ENCODE assay signal across 14 cellular contexts in genomic region chr21:34345892-34346291, GRCh38. TPM values are rescaled to one million over a fixed set of nuclear protein-coding genes. Genes with fewer than 3 reads are reported as not detected.
DNase-seq lines count a peak whose midpoint lies in the region; ATAC-seq and TF ChIP-seq lines count a peak whose summit lies in the region.
"Had no signal": no experiment of that assay in that cellular context is flagged by ENCODE, and none has a peak within 500 bp of the region (broad histone marks: within the 10 kb centered on the region; RNA-seq: fewer than 3 reads in every experiment).

No MANE protein-coding gene starts in this region.

- H2AFZ ChIP-seq in neuronal stem cell (ENCODE audit: low read length): no peak overlapping the region

- 40 to 47% methylated on average over 1 to 6 of the region's 10 CpGs for WGBS in gastroesophageal sphincter (ENCODE audit: low coverage in 1 of 2), 2 donors
- WGBS in neuronal stem cell (ENCODE audit: extremely low coverage in 2 of 2, insufficient read length in 2 of 2, insufficient replicate concordance in 1 of 2), 2 donors: no CpG with 5 or more reads among the region's 10 CpGs

- no peak overlapping the region for H3K4me3 ChIP-seq in ascending aorta
- H3K4me3 ChIP-seq in gastroesophageal sphincter: no peak overlapping the region
- no peak overlapping the region for H3K4me3 ChIP-seq in neuronal stem cell (ENCODE audit: low read length in 2 of 2)
- H3K4me3 ChIP-seq in upper lobe of right lung: no peak overlapping the region

- H3K9me3 ChIP-seq in ascending aorta: no peaks in the 10 kb centered on the region
- no peaks in the 10 kb centered on the region for H3K9me3 ChIP-seq in gastroesophageal sphincter
- no peaks in the 10 kb centered on the region for H3K9me3 ChIP-seq in neuronal stem cell (replicated peaks in 1 of 2; ENCODE audit: control insufficient read depth in 2 of 2, insufficient read depth in 1 of 2, low read depth in 1 of 2, low read length in 2 of 2)
- no peaks in the 10 kb centered on the region for H3K9me3 ChIP-seq in upper lobe of right lung

- H2BK15ac ChIP-seq in neuronal stem cell (ENCODE audit: low read length): peak overlapping the region; percentile 9

- H3K4me1 ChIP-seq in ascending aorta (peaks cover 3 to 21% of the 10 kb centered on the region in 2 donors), gastroesophageal sphincter (peaks cover 6 to 43% (median 7%) of the 10 kb centered on the region in 3 donors), neuronal stem cell (ENCODE audit: control insufficient read depth in 2 of 2, insufficient read depth in 1 of 2, low read depth in 1 of 2, low read length in 2 of 2) (peaks cover 0 to 3% of the 10 kb centered on the region in 2 donors), upper lobe of right lung (peaks cover 8% of the 10 kb centered on the region)

- no peak overlapping the region for H3K14ac ChIP-seq in neuronal stem cell (ENCODE audit: low read length)

- H4K8ac ChIP-seq in neuronal stem cell (ENCODE audit: low read depth, low read length): no peak overlapping the region

- no peak overlapping the region for H2BK120ac ChIP-seq in neuronal stem cell (ENCODE audit: low read depth, low read length)

- H3K27me3 ChIP-seq in ascending aorta (no peaks in the 10 kb centered on the region), gastroesophageal sphincter (no peaks in the 10 kb centered on the region), neuronal stem cell (ENCODE audit: control insufficient read depth in 3 of 3, insufficient read depth in 3 of 3, low read depth in 1 of 3, low read length in 3 of 3) (peaks cover 0 to 6% (median 0%) of the 10 kb centered on the region in 3 experiments), upper lobe of right lung (no peaks in the 10 kb centered on the region)

- H2BK5ac ChIP-seq in neuronal stem cell (ENCODE audit: low read length): no peak overlapping the region

- H2AK5ac ChIP-seq in neuronal stem cell (ENCODE audit: low read depth, low read length): no peak overlapping the region

- H3K4me2 ChIP-seq in neuronal stem cell (ENCODE audit: insufficient read depth, low read length, poor library complexity, severe bottlenecking): no peak overlapping the region

- H3K79me1 ChIP-seq in neuronal stem cell (ENCODE audit: low read depth, low read length): no peaks in the 10 kb centered on the region

- peak overlapping the region; percentile 38 for H3K18ac ChIP-seq in neuronal stem cell (ENCODE audit: low read length)

- DNase-seq in ascending aorta (ENCODE audit: low spot score in 2 of 2): peak in 1 of 2 donors; percentile 63
- DNase-seq in neuronal stem cell (ENCODE audit: low spot score): no peak
- DNase-seq in upper lobe of right lung: no peak
- no peak for DNase-seq in NCI-H748 (lab: John Stamatoyannopoulos, UW; ENCODE audit: unreplicated experiment)
- DNase-seq in T1000 (lab: John Stamatoyannopoulos, UW): no peak
- DNase-seq: activated B cell treated with CpG ODN at 0.5 μM for 24 hours; activated naive CD8-positive, alpha-beta T cell treated with anti-CD3 and anti-CD28 coated beads for 36 hours; CD4-positive, alpha-beta memory T cell; immature natural killer cell; NCI-H1105; NCI-H345 had no signal

- H3K23ac ChIP-seq in neuronal stem cell (ENCODE audit: low read depth, low read length, poor library complexity): no peak overlapping the region

- no peak overlapping the region for H3K9ac ChIP-seq in neuronal stem cell (ENCODE audit: low read depth, low read length, poor library complexity)

- intact Hi-C loops in ascending aorta (cut with DNase I): loop anchor here (2.0 to 5.0 kb wide), 2 partner anchors 144 to 217 kb away; no protein-coding TSS in a partner anchor
- intact Hi-C loops in upper lobe of right lung (cut with DNase I): no loop called here

- no peak for TF ChIP-seq POLR2A in gastroesophageal sphincter (IDR thresholded peaks at IDR 0.05)

- no peak overlapping the region for H3K4ac ChIP-seq in neuronal stem cell (ENCODE audit: low read length)

- no peak overlapping the region for H2BK12ac ChIP-seq in neuronal stem cell (ENCODE audit: low read length)

- H4K91ac ChIP-seq in neuronal stem cell (ENCODE audit: low read depth, low read length, poor library complexity): no peak overlapping the region

- ATAC-seq in gastroesophageal sphincter (peak; percentile 76), upper lobe of right lung (no peak), GM18907 (IDR thresholded peaks at IDR 0.05; ENCODE audit: unreplicated experiment) (no peak)

- H3K36me3 ChIP-seq in ascending aorta (no peaks in the 10 kb centered on the region), gastroesophageal sphincter (no peaks in the 10 kb centered on the region), neuronal stem cell (replicated peaks in 1 of 2; ENCODE audit: control insufficient read depth in 2 of 2, insufficient read depth in 2 of 2, low read length in 2 of 2) (no peaks in the 10 kb centered on the region), upper lobe of right lung (no peaks in the 10 kb centered on the region)

- TF ChIP-seq CTCF in ascending aorta (IDR thresholded peaks at IDR 0.05) (no peak), gastroesophageal sphincter (IDR thresholded peaks at IDR 0.05) (no peak), upper lobe of right lung (IDR thresholded peaks at IDR 0.05) (no peak)

- TF ChIP-seq EP300 in gastroesophageal sphincter (IDR thresholded peaks at IDR 0.05): no peak

- peak overlapping the region; percentile 66 to 70 for H3K27ac ChIP-seq in ascending aorta
- H3K27ac ChIP-seq in gastroesophageal sphincter: peak overlapping the region in 3 of 4 donors; percentile 63 to 77 (median 72)
- no peak overlapping the region for H3K27ac ChIP-seq in neuronal stem cell (replicated peaks; ENCODE audit: low read length)
- peak overlapping the region; percentile 69 for H3K27ac ChIP-seq in upper lobe of right lung

RNA-seq across cellular contexts. Expression of gene KCNE2, which starts 17.9 kb away (rescaled TPM):
- total RNA-seq in ascending aorta (not detected), gastroesophageal sphincter (1 to 10 TPM in 1 of 4 donors, not detected in 3; 1.5 TPM), upper lobe of right lung (0.52 TPM)
- polyA plus RNA-seq in neuronal stem cell (2013, experiment 1 of 2): 0.96 TPM
- polyA plus RNA-seq in neuronal stem cell (2013, experiment 2 of 2): 1.2 TPM
- total RNA-seq: activated B cell treated with CpG ODN at 0.5 μM for 24 hours; activated naive CD8-positive, alpha-beta T cell treated with anti-CD3 and anti-CD28 coated beads for 36 hours; CD4-positive, alpha-beta memory T cell; posterior vena cava had no signal

RNA-seq across cellular contexts. Expression of gene SMIM11, which starts 29.4 kb away (rescaled TPM):
- not detected for total RNA-seq in ascending aorta
- total RNA-seq in gastroesophageal sphincter: 10 to 100 TPM in 1 of 4 donors, 1 to 10 TPM in 3; 6.1 to 16.2 (median 8.0) TPM
- polyA plus RNA-seq in neuronal stem cell (2013, experiment 1 of 2): 7.6 TPM
- polyA plus RNA-seq in neuronal stem cell (2013, experiment 2 of 2): 14.7 TPM
- 21.8 TPM for total RNA-seq in upper lobe of right lung
